1 cellular context compared by ENCODE assay signal in the genomic region with DNA sequence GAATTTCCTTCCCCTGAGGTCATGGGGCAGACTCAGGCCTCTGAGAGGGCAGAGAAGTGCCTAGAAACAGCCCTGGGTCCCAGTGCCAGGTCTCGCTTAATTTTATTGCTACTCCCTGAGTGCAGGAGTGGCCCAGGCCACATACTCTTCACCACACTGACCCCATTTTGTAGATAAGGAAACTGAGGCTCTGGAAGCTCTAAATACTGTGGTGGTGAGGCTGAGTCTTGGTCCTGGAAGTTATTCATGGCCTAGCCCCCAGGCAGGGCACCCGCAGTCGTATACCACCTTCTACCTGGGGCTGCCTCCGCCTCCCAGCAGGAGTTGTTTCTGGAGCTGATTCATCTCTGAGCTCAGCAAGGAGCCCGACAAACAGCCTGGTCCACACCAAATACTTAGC.
TF ChIP-seq lines count a peak whose summit lies in the region.

No MANE protein-coding gene starts in this region.

TF ChIP-seq in HepG2, 621 proteins besides CTCF, POLR2A, EP300 and RAD21 (continued from another document):
- no peak for TF ChIP-seq ZNF513 (CRISPR knock-in tag; conservative IDR thresholded peaks at IDR 0.05)
TF ChIP-seq in HepG2: peak in this region for 1.
